11 cellular contexts compared by ENCODE assay signal in genomic region chr2:241229563-241230401, GRCh38. TPM values are rescaled to one million over a fixed set of nuclear protein-coding genes. Genes with fewer than 3 reads are reported as not detected.
"Had no signal": no experiment of that assay in that cellular context is flagged by ENCODE, and none has a peak within 500 bp of the region (broad histone marks: within the 10 kb centered on the region; RNA-seq: fewer than 3 reads in every experiment).

No MANE protein-coding gene starts in this region.

- H3K27ac ChIP-seq: left lung, neural progenitor cell, parathyroid adenoma, tibial nerve had no signal

- H3K27me3 Mint-ChIP-seq: activated CD4-positive, alpha-beta memory T cell treated with anti-CD3 and anti-CD28 coated beads, Interleukin-2, amount 10 ng/mL, durations not matched to agents 7 days and 5 days; central memory CD8-positive, alpha-beta T cell had no signal

- H3K9me3 Mint-ChIP-seq: activated CD4-positive, alpha-beta memory T cell treated with anti-CD3 and anti-CD28 coated beads, Interleukin-2, amount 10 ng/mL, durations not matched to agents 7 days and 5 days; central memory CD8-positive, alpha-beta T cell; neural progenitor cell had no signal

- DNase-seq: activated CD4-positive, alpha-beta memory T cell treated with anti-CD3 and anti-CD28 coated beads, Interleukin-2, amount 10 ng/mL, durations not matched to agents 7 days and 5 days; activated gamma-delta T cell treated with Interleukin-2 at 50 U/mL for 16 hours; activated T-cell treated with anti-CD3 and anti-CD28 coated beads, Interleukin-2, amount 50 U/mL, for 48 hours; erythroblast; left lung; SW 1271 had no signal

- H3K4me2 ChIP-seq: neural progenitor cell had no signal

- H3K36me3 ChIP-seq: neural progenitor cell had no signal

- H3K9me3 ChIP-seq: left lung, tibial nerve had no signal

- H3K4me1 Mint-ChIP-seq: activated CD4-positive, alpha-beta memory T cell treated with anti-CD3 and anti-CD28 coated beads, Interleukin-2, amount 10 ng/mL, durations not matched to agents 7 days and 5 days had no signal

- ATAC-seq: left lung had no signal

- H3K9ac ChIP-seq: neural progenitor cell, parathyroid adenoma had no signal

- H3K4me1 ChIP-seq: left lung, neural progenitor cell, parathyroid adenoma had no signal

- H3K4me3 ChIP-seq: left lung, neural progenitor cell, tibial nerve had no signal

- H3K79me2 ChIP-seq: parathyroid adenoma had no signal

- H3K4me3 Mint-ChIP-seq: activated CD4-positive, alpha-beta memory T cell treated with anti-CD3 and anti-CD28 coated beads, Interleukin-2, amount 10 ng/mL, durations not matched to agents 7 days and 5 days; central memory CD8-positive, alpha-beta T cell; neural progenitor cell had no signal

- H2AFZ ChIP-seq: neural progenitor cell, parathyroid adenoma had no signal

- H3K27me3 ChIP-seq: left lung, neural progenitor cell, tibial nerve had no signal

- H3K27ac Mint-ChIP-seq: activated CD4-positive, alpha-beta memory T cell treated with anti-CD3 and anti-CD28 coated beads, Interleukin-2, amount 10 ng/mL, durations not matched to agents 7 days and 5 days; neural progenitor cell had no signal

RNA-seq across cellular contexts. Expression of gene ANO7, which starts 41.3 kb away (rescaled TPM):
- total RNA-seq: skeletal muscle tissue had no signal
